23 cellular contexts compared by ENCODE assay signal in the genomic region with DNA sequence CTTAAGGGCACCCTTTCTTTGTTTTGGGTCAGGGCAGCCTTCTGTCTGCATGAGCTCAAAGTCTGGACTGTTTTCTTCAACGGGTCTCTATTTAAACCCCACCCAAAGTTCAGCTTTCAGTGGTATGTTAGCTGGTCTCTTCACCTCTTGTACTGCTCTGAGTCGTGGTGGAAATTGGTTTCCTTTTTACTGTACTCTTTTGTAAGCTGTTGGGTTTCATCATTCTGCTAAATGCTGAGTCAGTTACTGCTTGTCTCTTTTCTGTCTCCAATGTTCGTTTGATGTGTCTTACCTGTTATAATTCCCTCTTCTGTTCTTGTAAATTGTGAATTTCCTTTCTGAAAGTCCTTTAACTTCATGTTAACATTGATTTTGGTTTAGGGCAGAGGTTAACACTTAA.
DNase-seq lines count a peak whose midpoint lies in the region; ATAC-seq, FAIRE-seq and TF ChIP-seq lines count a peak whose summit lies in the region.
"Had no signal": no experiment of that assay in that cellular context is flagged by ENCODE, and none has a peak within 500 bp of the region (broad histone marks: within the 10 kb centered on the region; RNA-seq: fewer than 3 reads in every experiment).

No MANE protein-coding gene starts in this region.

- H3K9me3 Mint-ChIP-seq in GM23338, result peaks cover 25% of the 10 kb centered on the region

- no peaks in the 10 kb centered on the region for H4K20me1 ChIP-seq in GM23338 (replicated peaks; ENCODE audit: insufficient read depth)
- no peaks in the 10 kb centered on the region for H4K20me1 ChIP-seq in MM.1S (ENCODE audit: insufficient read depth, low read length)

- no peak overlapping the region for H3K4me3 Mint-ChIP-seq in GM23338
- H3K4me3 Mint-ChIP-seq: H9 had no signal

- H3K9me3 ChIP-seq in MM.1S (replicated peaks; ENCODE audit: insufficient read depth, low read length), result no peaks in the 10 kb centered on the region
- H3K9me3 ChIP-seq in small intestine (ENCODE audit: control insufficient read depth, low read depth), result no peaks in the 10 kb centered on the region

- H3K27me3 ChIP-seq in GM23338 (ENCODE audit: insufficient read depth) (no peaks in the 10 kb centered on the region), MM.1S (replicated peaks; ENCODE audit: insufficient read depth, low read length) (no peaks in the 10 kb centered on the region), small intestine (ENCODE audit: control insufficient read depth in 2 of 2, insufficient read depth in 2 of 2, low read length in 2 of 2) (no peaks in the 10 kb centered on the region)

- peaks cover 21% of the 10 kb centered on the region for H3K36me3 Mint-ChIP-seq in GM23338 (ENCODE audit: low read depth)

- H3K36me3 ChIP-seq in GM23338 (ENCODE audit: insufficient read depth) (no peaks in the 10 kb centered on the region; the same call in 1 of the 2 replicates), MM.1S (replicated peaks; ENCODE audit: insufficient read depth, low read length) (no peaks in the 10 kb centered on the region), small intestine (ENCODE audit: control insufficient read depth in 2 of 2, insufficient read depth in 2 of 2, low read length in 2 of 2) (no peaks in the 10 kb centered on the region)

- H3K27ac ChIP-seq in GM23338 (ENCODE audit: low read depth) (no peak overlapping the region), MM.1S (ENCODE audit: low read length) (peak overlapping the region; percentile 69), small intestine (ENCODE audit: low read depth in 1 of 2, low read length in 1 of 2) (no peak overlapping the region)
- H3K27ac ChIP-seq: C4-2B, HL-60 had no signal

- H3K9me2 ChIP-seq in GM23338 (ENCODE audit: insufficient read depth), result no peaks in the 10 kb centered on the region
- no peaks in the 10 kb centered on the region for H3K9me2 ChIP-seq in MM.1S (replicated peaks; ENCODE audit: insufficient read depth, low read length)

- H3F3A ChIP-seq in GM23338 (replicated peaks; ENCODE audit: low read depth) (no peaks in the 10 kb centered on the region), MM.1S (ENCODE audit: insufficient read depth, low read length) (peaks cover 9% of the 10 kb centered on the region)

- peak overlapping the region; percentile 63 for H3K27ac Mint-ChIP-seq in GM23338
- H3K27ac Mint-ChIP-seq: H9 had no signal

- ATAC-seq in GM23338 (no peak), GM21717 (IDR thresholded peaks at IDR 0.05; ENCODE audit: unreplicated experiment) (no peak)

- no peak overlapping the region for H3K4me3 ChIP-seq in GM23338
- H3K4me3 ChIP-seq in MM.1S (ENCODE audit: low read length), result peak overlapping the region; percentile 37
- H3K4me3 ChIP-seq in choroid plexus epithelial cell (ENCODE audit: low read depth, low read length), result no peak overlapping the region
- H3K4me3 ChIP-seq in small intestine (ENCODE audit: low read depth in 1 of 2, low read length in 2 of 2), result no peak overlapping the region

- DNase-seq in GM23338 (ENCODE audit: low spot score) (no peak), MM.1S (peak; percentile 88), choroid plexus epithelial cell (ENCODE audit: low read depth) (peak; percentile 72), small intestine (peak; percentile 20), HuH-7.5 (ENCODE audit: low spot score) (no peak)
- DNase-seq in activated CD4-positive, alpha-beta T cell treated with anti-CD3 and anti-CD28 coated beads for 4 hours, result no peak
- DNase-seq: AML-193; H9; NCI-H1048; NCI-H1436; NCI-H2029 treated with DMSO at 0.1 percent for 48 hours; NCI-H2171; NCI-H446; NCI-H69; NK-92 treated with Interleukin-12 subunit alpha and Interleukin-12 subunit beta, amount 100 ng/mL, for 24 hours; Right ventricle myocardium superior; SW 1271 had no signal

- no peaks in the 10 kb centered on the region for H3K79me2 ChIP-seq in GM23338 (replicated peaks; ENCODE audit: insufficient read depth)
- no peaks in the 10 kb centered on the region for H3K79me2 ChIP-seq in MM.1S (ENCODE audit: low read length)

- peak overlapping the region; percentile 48; the same call in 1 of the 2 replicates for H3K9ac ChIP-seq in MM.1S (ENCODE audit: low read length)

- no peaks in the 10 kb centered on the region for H3K27me3 Mint-ChIP-seq in GM23338 (ENCODE audit: insufficient read depth, low read depth, poor library complexity)

- H2AFZ ChIP-seq in GM23338, result peak overlapping the region; percentile 94
- H2AFZ ChIP-seq in MM.1S (ENCODE audit: low read length), result peak overlapping the region; percentile 60

- no peaks in the 10 kb centered on the region for H3K4me1 ChIP-seq in GM23338 (ENCODE audit: insufficient read depth)
- peaks cover 8% of the 10 kb centered on the region for H3K4me1 ChIP-seq in MM.1S (ENCODE audit: low read length)
- H3K4me1 ChIP-seq in small intestine (ENCODE audit: control insufficient read depth in 2 of 2, insufficient read depth in 1 of 2, low read depth in 1 of 2, low read length in 1 of 2), result no peaks in the 10 kb centered on the region

- no peak for FAIRE-seq in small intestine (lab: Jason Lieb, UNC)
- FAIRE-seq: D721Med, HTR-8/SVneo, RCC 7860 had no signal

- 7 to 21% (median 17%) methylated on average over 3 of the region's 3 CpGs for WGBS in small intestine, 3 donors

- H3K4me2 ChIP-seq in GM23338 (no peak overlapping the region), MM.1S (ENCODE audit: low read depth, low read length) (peak overlapping the region; percentile 77)

- TF ChIP-seq CTCF in GM23338 (conservative IDR thresholded peaks at IDR 0.05; ENCODE audit: low read depth in 2 of 2) (no peak), MM.1S (IDR thresholded peaks at IDR 0.05; ENCODE audit: low read length) (no peak), choroid plexus epithelial cell (conservative IDR thresholded peaks at IDR 0.05; ENCODE audit: low read depth, low read length) (no peak)

- H3K4me1 Mint-ChIP-seq in GM23338, result no peaks in the 10 kb centered on the region
- H3K4me1 Mint-ChIP-seq: H9 had no signal

TF ChIP-seq in GM23338, 12 proteins besides CTCF, POLR2A, EP300 and RAD21 (continues in another document):
- no peak for TF ChIP-seq JUNB (IDR thresholded peaks at IDR 0.05; ENCODE audit: unreplicated experiment)
- TF ChIP-seq STAT1 (IDR thresholded peaks at IDR 0.05; ENCODE audit: unreplicated experiment), result no peak
- no peak for TF ChIP-seq EZH2phosphoT487 (IDR thresholded peaks at IDR 0.05; ENCODE audit: unreplicated experiment)
- TF ChIP-seq, protein P1, sequence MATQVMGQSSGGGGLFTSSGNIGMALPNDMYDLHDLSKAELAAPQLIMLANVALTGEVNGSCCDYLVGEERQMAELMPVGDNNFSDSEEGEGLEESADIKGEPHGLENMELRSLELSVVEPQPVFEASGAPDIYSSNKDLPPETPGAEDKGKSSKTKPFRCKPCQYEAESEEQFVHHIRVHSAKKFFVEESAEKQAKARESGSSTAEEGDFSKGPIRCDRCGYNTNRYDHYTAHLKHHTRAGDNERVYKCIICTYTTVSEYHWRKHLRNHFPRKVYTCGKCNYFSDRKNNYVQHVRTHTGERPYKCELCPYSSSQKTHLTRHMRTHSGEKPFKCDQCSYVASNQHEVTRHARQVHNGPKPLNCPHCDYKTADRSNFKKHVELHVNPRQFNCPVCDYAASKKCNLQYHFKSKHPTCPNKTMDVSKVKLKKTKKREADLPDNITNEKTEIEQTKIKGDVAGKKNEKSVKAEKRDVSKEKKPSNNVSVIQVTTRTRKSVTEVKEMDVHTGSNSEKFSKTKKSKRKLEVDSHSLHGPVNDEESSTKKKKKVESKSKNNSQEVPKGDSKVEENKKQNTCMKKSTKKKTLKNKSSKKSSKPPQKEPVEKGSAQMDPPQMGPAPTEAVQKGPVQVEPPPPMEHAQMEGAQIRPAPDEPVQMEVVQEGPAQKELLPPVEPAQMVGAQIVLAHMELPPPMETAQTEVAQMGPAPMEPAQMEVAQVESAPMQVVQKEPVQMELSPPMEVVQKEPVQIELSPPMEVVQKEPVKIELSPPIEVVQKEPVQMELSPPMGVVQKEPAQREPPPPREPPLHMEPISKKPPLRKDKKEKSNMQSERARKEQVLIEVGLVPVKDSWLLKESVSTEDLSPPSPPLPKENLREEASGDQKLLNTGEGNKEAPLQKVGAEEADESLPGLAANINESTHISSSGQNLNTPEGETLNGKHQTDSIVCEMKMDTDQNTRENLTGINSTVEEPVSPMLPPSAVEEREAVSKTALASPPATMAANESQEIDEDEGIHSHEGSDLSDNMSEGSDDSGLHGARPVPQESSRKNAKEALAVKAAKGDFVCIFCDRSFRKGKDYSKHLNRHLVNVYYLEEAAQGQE (IDR thresholded peaks at IDR 0.05; ENCODE audit: unreplicated experiment), result no peak
- TF ChIP-seq CREB1 (CRISPR knock-in tag; IDR thresholded peaks at IDR 0.05; ENCODE audit: low read depth), result no peak
- no peak for TF ChIP-seq ZNF331 (CRISPR knock-in tag; IDR thresholded peaks at IDR 0.05; ENCODE audit: low read depth)
- no peak for TF ChIP-seq POLR2AphosphoS5 (IDR thresholded peaks at IDR 0.05; ENCODE audit: low read depth)

Comparison
In these comparisons a context has a peak if more than half of its experiments do, and no peak if none do; other contexts are left out.
1. DNase-seq: peak in MM.1S (single experiment), choroid plexus epithelial cell (single experiment) and small intestine (single experiment); none in GM23338 (single experiment), activated CD4-positive, alpha-beta T cell treated with anti-CD3 and anti-CD28 coated beads for 4 hours (0 of 2) and HuH-7.5 (single experiment).